25 cellular contexts compared by ENCODE assay signal in genomic region chr10:12471135-12471534, GRCh38.
DNase-seq lines count a peak whose midpoint lies in the region; ATAC-seq and TF ChIP-seq lines count a peak whose summit lies in the region.
"Had no signal": no experiment of that assay in that cellular context is flagged by ENCODE, and none has a peak within 500 bp of the region (broad histone marks: within the 10 kb centered on the region; RNA-seq: fewer than 3 reads in every experiment).

No MANE protein-coding gene starts in this region.

- no peaks in the 10 kb centered on the region for H3K9me3 ChIP-seq in mucosa of rectum (ENCODE audit: control insufficient read depth in 2 of 2, low read length in 2 of 2)
- H3K9me3 ChIP-seq in thyroid gland, result no peaks in the 10 kb centered on the region
- H3K9me3 ChIP-seq: esophagus muscularis mucosa, left ventricle myocardium inferior, neutrophil had no signal

- 0 to 61% methylated on average over 1 to 5 of the region's 5 CpGs for WGBS in thyroid gland, 2 donors

- H3K27me3 Mint-ChIP-seq in HFFc6 (ENCODE audit: insufficient read depth), result peaks cover 9% of the 10 kb centered on the region; the same call in 1 of the 2 replicates
- H3K27me3 Mint-ChIP-seq: activated naive CD8-positive, alpha-beta T cell treated with anti-CD3 and anti-CD28 coated beads, Interleukin-2, amount 10 ng/mL, durations not matched to agents 7 days and 5 days had no signal

- no peak overlapping the region for H3K4me3 Mint-ChIP-seq in HFFc6
- H3K4me3 Mint-ChIP-seq: activated naive CD8-positive, alpha-beta T cell treated with anti-CD3 and anti-CD28 coated beads, Interleukin-2, amount 10 ng/mL, durations not matched to agents 7 days and 5 days; immature natural killer cell had no signal

- no peaks in the 10 kb centered on the region for H3K27me3 ChIP-seq in mucosa of rectum (ENCODE audit: control insufficient read depth in 2 of 2, insufficient read depth in 2 of 2, low read length in 2 of 2)
- H3K27me3 ChIP-seq in thyroid gland, result no peaks in the 10 kb centered on the region
- H3K27me3 ChIP-seq: esophagus muscularis mucosa, neutrophil had no signal

- no peak for TF ChIP-seq CTCF in thyroid gland (IDR thresholded peaks at IDR 0.05)
- no peak for TF ChIP-seq CTCF in HFFc6 (IDR thresholded peaks at IDR 0.05)

- H3K4me3 ChIP-seq in mucosa of rectum (ENCODE audit: low read length in 2 of 2) (no peak overlapping the region), thyroid gland (replicated peaks in 1 of 3) (no peak overlapping the region)
- H3K4me3 ChIP-seq: esophagus muscularis mucosa, left ventricle myocardium inferior, skin epidermis had no signal

- H3K4me1 Mint-ChIP-seq in HFFc6 (ENCODE audit: low read depth), result no peaks in the 10 kb centered on the region

- peak; percentile 31 for ATAC-seq in esophagus mucosa
- no peak for ATAC-seq in HG03135 (IDR thresholded peaks at IDR 0.05; ENCODE audit: unreplicated experiment)
- ATAC-seq: PC-3 had no signal

- intact Hi-C loops in thyroid gland (cut with DNase I), result no loop called here

- H3K36me3 ChIP-seq in mucosa of rectum (ENCODE audit: control insufficient read depth in 2 of 2, insufficient read depth in 2 of 2, low read length in 2 of 2) (no peaks in the 10 kb centered on the region), thyroid gland (no peaks in the 10 kb centered on the region)
- H3K36me3 ChIP-seq: esophagus muscularis mucosa, left ventricle myocardium inferior, neutrophil had no signal

- no peaks in the 10 kb centered on the region for H3K36me3 Mint-ChIP-seq in HFFc6 (ENCODE audit: low read depth)
- H3K36me3 Mint-ChIP-seq: activated naive CD8-positive, alpha-beta T cell treated with anti-CD3 and anti-CD28 coated beads, Interleukin-2, amount 10 ng/mL, durations not matched to agents 7 days and 5 days had no signal

- H3K27ac Mint-ChIP-seq in HFFc6, result no peak overlapping the region
- H3K27ac Mint-ChIP-seq: activated naive CD8-positive, alpha-beta T cell treated with anti-CD3 and anti-CD28 coated beads, Interleukin-2, amount 10 ng/mL, durations not matched to agents 7 days and 5 days had no signal

- peak overlapping the region in 1 of 2 donors; percentile 9 for H3K9ac ChIP-seq in mucosa of rectum (ENCODE audit: low read depth in 1 of 2, low read length in 2 of 2)

- peaks cover 12 to 22% of the 10 kb centered on the region in 2 donors for H3K4me1 ChIP-seq in mucosa of rectum (ENCODE audit: control insufficient read depth in 2 of 2, insufficient read depth in 2 of 2, low read length in 2 of 2)
- H3K4me1 ChIP-seq in thyroid gland, result peaks cover 0 to 10% of the 10 kb centered on the region in 2 donors

- DNase-seq in NCI-H2029 (lab: John Stamatoyannopoulos, UW) (peak; percentile 38), thyroid gland (peak; percentile 28 to 45), HFFc6 (no peak), amygdala (lab: John Stamatoyannopoulos, UW) (no peak)
- DNase-seq: activated CD4-positive, alpha-beta T cell treated with anti-CD3 and anti-CD28 coated beads, Interleukin-2, amount 50 U/mL, for 48 hours; activated CD8-positive, alpha-beta memory T cell treated with anti-CD3 and anti-CD28 coated beads, Interleukin-2, amount 50 U/mL, for 4 hours; activated effector memory CD4-positive, alpha-beta T cell treated with Interleukin-2 at 50 U/mL for 16 hours; activated naive CD8-positive, alpha-beta T cell treated with anti-CD3 and anti-CD28 coated beads, Interleukin-2, amount 10 ng/mL, durations not matched to agents 7 days and 5 days; effector memory CD4-positive, alpha-beta T cell; hippocampal formation; immature natural killer cell; KBM-7; left ventricle myocardium inferior; MM.1S; NCI-H1417 treated with DMSO at 0.1 percent for 48 hours; NCI-H510A treated with DMSO at 0.1 percent for 48 hours; PC-3; SHP77; stimulated activated CD4-positive, alpha-beta T cell treated with anti-CD3 and anti-CD28 coated beads, Interleukin-1b, Interleukin-23, amount 100 ng/mL, for 48 hours had no signal

- no peak for TF ChIP-seq POLR2A in thyroid gland (IDR thresholded peaks at IDR 0.05)

- H3K9me3 Mint-ChIP-seq in HFFc6, result peaks cover 5% of the 10 kb centered on the region; the same call in 1 of the 2 replicates
- H3K9me3 Mint-ChIP-seq: immature natural killer cell had no signal

- H3K27ac ChIP-seq in mucosa of rectum (ENCODE audit: low read depth in 2 of 2, low read length in 2 of 2) (peak overlapping the region; percentile 25 to 28), thyroid gland (peak overlapping the region in 1 of 3 donors; percentile 24)
- H3K27ac ChIP-seq: esophagus muscularis mucosa, left ventricle myocardium inferior, neutrophil, skin epidermis had no signal

Comparison
In these comparisons a context has a peak if more than half of its experiments do, and no peak if none do; other contexts are left out.
1. DNase-seq: peak in NCI-H2029 (single experiment) and thyroid gland (2 of 2); none in HFFc6 (single experiment) and amygdala (0 of 56).